In genomic region chr6:37493047-37493995, GRCh38 we compare ENCODE assay signal across 14 cellular contexts. TPM values are rescaled to one million over a fixed set of nuclear protein-coding genes. Genes with fewer than 3 reads are reported as not detected.
A peak's percentile ranks its signal among the peaks of the same experiment; 100 is the strongest.
DNase-seq lines count a peak whose midpoint lies in the region; ATAC-seq and TF ChIP-seq lines count a peak whose summit lies in the region.
"Had no signal": no experiment of that assay in that cellular context is flagged by ENCODE, and none has a peak within 500 bp of the region (broad histone marks: within the 10 kb centered on the region; RNA-seq: fewer than 3 reads in every experiment).

No MANE protein-coding gene starts in this region.

- H3K4me3 ChIP-seq in lower lobe of right lung (no peak overlapping the region), suprapubic skin (no peak overlapping the region)
- H3K4me3 ChIP-seq: hepatocyte had no signal

- H3K27ac ChIP-seq in lower lobe of right lung, result peak overlapping the region; percentile 4
- H3K27ac ChIP-seq in suprapubic skin, result no peak overlapping the region
- H3K27ac ChIP-seq: brain microvascular endothelial cell, hepatocyte had no signal

- no peak for ATAC-seq in lower lobe of right lung

- H3K36me3 ChIP-seq in lower lobe of right lung (peaks cover 2% of the 10 kb centered on the region), suprapubic skin (no peaks in the 10 kb centered on the region)
- H3K36me3 ChIP-seq: brain microvascular endothelial cell had no signal

- H3K4me1 ChIP-seq in lower lobe of right lung (no peaks in the 10 kb centered on the region), suprapubic skin (peaks cover 17% of the 10 kb centered on the region)

- intact Hi-C loops in lower lobe of right lung (cut with DNase I), result no loop called here

- no peak for TF ChIP-seq EP300 in suprapubic skin (IDR thresholded peaks at IDR 0.05)

- H3K9me3 ChIP-seq in lower lobe of right lung (no peaks in the 10 kb centered on the region), suprapubic skin (no peaks in the 10 kb centered on the region)

- H3K27me3 ChIP-seq in lower lobe of right lung (ENCODE audit: low read depth) (no peaks in the 10 kb centered on the region), suprapubic skin (no peaks in the 10 kb centered on the region)
- H3K27me3 ChIP-seq: brain microvascular endothelial cell, hepatocyte had no signal

- in situ Hi-C loops in G401 (cut with HindIII; ENCODE audit: low sequenced_read_pairs), result no loop called here

- DNase-seq in G401 (ENCODE audit: low spot score), result peak; percentile 68
- DNase-seq in NCI-H1694 (lab: John Stamatoyannopoulos, UW), result peak; percentile 33
- peak; percentile 81 for DNase-seq in NCI-H774 (lab: John Stamatoyannopoulos, UW)
- DNase-seq in lower lobe of right lung, result peak; percentile 47
- DNase-seq in AG08395 (ENCODE audit: low spot score), result no peak
- DNase-seq in ureter (ENCODE audit: low spot score), result no peak
- DNase-seq in suprapubic skin (ENCODE audit: low spot score in 2 of 2), result no peak
- DNase-seq: activated B cell treated with CpG ODN at 0.5 μM for 24 hours; activated T-cell treated with anti-CD3 and anti-CD28 coated beads, Interleukin-2, amount 50 U/mL, for 48 hours; brain microvascular endothelial cell; HCEC 1CT; Karpas-422; stimulated activated CD4-positive, alpha-beta T cell treated with anti-CD3 and anti-CD28 coated beads, Interleukin-2, amount 100 ng/mL, for 48 hours had no signal

- no peak for TF ChIP-seq POLR2A in suprapubic skin (IDR thresholded peaks at IDR 0.05)

- WGBS in suprapubic skin, result 67% methylated on average over 43 of the region's 45 CpGs

- no peak for TF ChIP-seq CTCF in lower lobe of right lung (IDR thresholded peaks at IDR 0.05)
- TF ChIP-seq CTCF in suprapubic skin (IDR thresholded peaks at IDR 0.05), result no peak

RNA-seq across cellular contexts. Expression of gene CCDC167, which starts 6.4 kb away (rescaled TPM):
- total RNA-seq in G401 (2014; rRNA removed; shearing (Covaris generic)), result 52.4 and 75.3 TPM in 2 replicates
- 12.7 TPM for total RNA-seq in lower lobe of right lung
- total RNA-seq in ureter, result 10.0 TPM
- total RNA-seq in suprapubic skin, result 10 to 100 TPM; 16.3 to 31.3 (median 25.1) TPM

Comparison
In these comparisons a context has a peak if more than half of its experiments do, and no peak if none do; other contexts are left out.
1. DNase-seq: peak in G401 (single experiment), NCI-H1694 (single experiment), NCI-H774 (single experiment) and lower lobe of right lung (single experiment); none in AG08395 (single experiment), ureter (single experiment) and suprapubic skin (0 of 2).